Comparison of ENCODE assay signal across 8 cellular contexts in genomic region chr7:139034855-139035587, GRCh38. TPM values are rescaled to one million over a fixed set of nuclear protein-coding genes. Genes with fewer than 3 reads are reported as not detected.
DNase-seq lines count a peak whose midpoint lies in the region; ATAC-seq and TF ChIP-seq lines count a peak whose summit lies in the region.

No MANE protein-coding gene starts in this region.

- no peaks in the 10 kb centered on the region for H3K27me3 ChIP-seq in BLaER1
- peaks cover 0 to 17% of the 10 kb centered on the region in 2 donors for H3K27me3 ChIP-seq in left lung

- peak overlapping the region; percentile 69 for H3K27ac Mint-ChIP-seq in chondrocyte (ENCODE audit: unreplicated experiment)
- peak overlapping the region; percentile 77 for H3K27ac Mint-ChIP-seq in stimulated activated memory B cell treated with anti-CD40 and anti-IgM and Interleukin-4, amounts not matched to agents 10 μg/mL and 1 μg/mL and 100 μg/mL, for 72 hours

- H3K9me3 ChIP-seq in BLaER1 (no peaks in the 10 kb centered on the region), left lung (no peaks in the 10 kb centered on the region)

- H3K36me3 Mint-ChIP-seq in chondrocyte (ENCODE audit: low read depth), result no peaks in the 10 kb centered on the region
- peaks cover 3% of the 10 kb centered on the region for H3K36me3 Mint-ChIP-seq in stimulated activated memory B cell treated with anti-CD40 and anti-IgM and Interleukin-4, amounts not matched to agents 10 μg/mL and 1 μg/mL and 100 μg/mL, for 72 hours

- H3K4me2 ChIP-seq in BLaER1, result peak overlapping the region; percentile 89

- H3K36me3 ChIP-seq in BLaER1 (peaks cover 38% of the 10 kb centered on the region), left lung (no peaks in the 10 kb centered on the region)

- peak; percentile 42 for DNase-seq in GM19238 (ENCODE audit: insufficient read length, low spot score)
- DNase-seq in chondrocyte (ENCODE audit: low spot score), result no peak
- DNase-seq in left lung, result no peak
- DNase-seq in NCI-H128 (lab: John Stamatoyannopoulos, UW; ENCODE audit: unreplicated experiment), result no peak

- H3K9me3 Mint-ChIP-seq in chondrocyte (ENCODE audit: low read depth), result no peaks in the 10 kb centered on the region
- no peaks in the 10 kb centered on the region for H3K9me3 Mint-ChIP-seq in stimulated activated memory B cell treated with anti-CD40 and anti-IgM and Interleukin-4, amounts not matched to agents 10 μg/mL and 1 μg/mL and 100 μg/mL, for 72 hours

- H3K4me3 Mint-ChIP-seq in chondrocyte (ENCODE audit: unreplicated experiment), result peak overlapping the region; percentile 63
- H3K4me3 Mint-ChIP-seq in stimulated activated memory B cell treated with anti-CD40 and anti-IgM and Interleukin-4, amounts not matched to agents 10 μg/mL and 1 μg/mL and 100 μg/mL, for 72 hours, result peak overlapping the region; percentile 76

- H3K9ac ChIP-seq in BLaER1, result peak overlapping the region; percentile 97

- intact Hi-C loops in left lung (cut with DNase I), result no loop called here

- H3K4me3 ChIP-seq in BLaER1 (peak overlapping the region; percentile 95), left lung (peak overlapping the region; percentile 75 to 93)

- H4K20me1 ChIP-seq in BLaER1, result peaks cover 23% of the 10 kb centered on the region

- peaks cover 6% of the 10 kb centered on the region for H3K4me1 Mint-ChIP-seq in chondrocyte (ENCODE audit: low read depth)
- H3K4me1 Mint-ChIP-seq in stimulated activated memory B cell treated with anti-CD40 and anti-IgM and Interleukin-4, amounts not matched to agents 10 μg/mL and 1 μg/mL and 100 μg/mL, for 72 hours, result peaks cover 19% of the 10 kb centered on the region

- peak overlapping the region; percentile 97 for H3K27ac ChIP-seq in BLaER1
- peak overlapping the region; percentile 69 to 71 for H3K27ac ChIP-seq in left lung

- TF ChIP-seq CTCF in chondrocyte (IDR thresholded peaks at IDR 0.05) (no peak), left lung (IDR thresholded peaks at IDR 0.05) (no peak)

- ATAC-seq in HG03342 (IDR thresholded peaks at IDR 0.05; ENCODE audit: unreplicated experiment) (peak; percentile 33), SK-N-SH treated with all-trans-retinoic acid at 6 μM for 48 hours (peak; percentile 75), left lung (peak; percentile 60)
- ATAC-seq in stimulated activated memory B cell treated with anti-CD40 and anti-IgM and Interleukin-4, amounts not matched to agents 10 μg/mL and 1 μg/mL and 100 μg/mL, for 72 hours, result peak; percentile 45

- peaks cover 48% of the 10 kb centered on the region for H3K4me1 ChIP-seq in BLaER1
- H3K4me1 ChIP-seq in left lung, result peaks cover 4 to 23% of the 10 kb centered on the region in 2 donors

- peaks cover 5% of the 10 kb centered on the region for H3K27me3 Mint-ChIP-seq in chondrocyte (ENCODE audit: low read depth)
- H3K27me3 Mint-ChIP-seq in stimulated activated memory B cell treated with anti-CD40 and anti-IgM and Interleukin-4, amounts not matched to agents 10 μg/mL and 1 μg/mL and 100 μg/mL, for 72 hours, result no peaks in the 10 kb centered on the region

TF ChIP-seq in SK-N-SH treated with all-trans-retinoic acid at 6 μM for 48 hours, 23 proteins besides CTCF, POLR2A, EP300 and RAD21:
- no peak for TF ChIP-seq ARNTL (CRISPR knock-in tag; IDR thresholded peaks at IDR 0.05; ENCODE audit: borderline replicate concordance, low read depth)
- TF ChIP-seq CSRNP3 (CRISPR knock-in tag; IDR thresholded peaks at IDR 0.05), result no peak
- TF ChIP-seq, protein P1, sequence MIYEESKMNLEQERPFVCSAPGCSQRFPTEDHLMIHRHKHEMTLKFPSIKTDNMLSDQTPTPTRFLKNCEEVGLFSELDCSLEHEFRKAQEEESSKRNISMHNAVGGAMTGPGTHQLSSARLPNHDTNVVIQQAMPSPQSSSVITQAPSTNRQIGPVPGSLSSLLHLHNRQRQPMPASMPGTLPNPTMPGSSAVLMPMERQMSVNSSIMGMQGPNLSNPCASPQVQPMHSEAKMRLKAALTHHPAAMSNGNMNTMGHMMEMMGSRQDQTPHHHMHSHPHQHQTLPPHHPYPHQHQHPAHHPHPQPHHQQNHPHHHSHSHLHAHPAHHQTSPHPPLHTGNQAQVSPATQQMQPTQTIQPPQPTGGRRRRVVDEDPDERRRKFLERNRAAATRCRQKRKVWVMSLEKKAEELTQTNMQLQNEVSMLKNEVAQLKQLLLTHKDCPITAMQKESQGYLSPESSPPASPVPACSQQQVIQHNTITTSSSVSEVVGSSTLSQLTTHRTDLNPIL (CRISPR knock-in tag; IDR thresholded peaks at IDR 0.05; ENCODE audit: low read depth), result no peak

RNA-seq across cellular contexts. Expression of gene ZC3HAV1L, which starts 0.8 kb away (rescaled TPM):
- total RNA-seq in chondrocyte (9.9 to 11.0 TPM in 2 of 3 replicates, not detected in the other), left lung (10 to 100 TPM in 1 of 2 donors, 1 to 10 TPM in 1; 8.4 to 12.4 TPM)

RNA-seq across cellular contexts. Expression of gene KIAA1549, which starts 53.8 kb away (rescaled TPM):
- total RNA-seq in chondrocyte (4.7 to 9.2 TPM (median 8.5 TPM) in 3 replicates), left lung (1 to 10 TPM; 4.1 to 4.8 TPM)
